10 cellular contexts compared by ENCODE assay signal in the genomic region with DNA sequence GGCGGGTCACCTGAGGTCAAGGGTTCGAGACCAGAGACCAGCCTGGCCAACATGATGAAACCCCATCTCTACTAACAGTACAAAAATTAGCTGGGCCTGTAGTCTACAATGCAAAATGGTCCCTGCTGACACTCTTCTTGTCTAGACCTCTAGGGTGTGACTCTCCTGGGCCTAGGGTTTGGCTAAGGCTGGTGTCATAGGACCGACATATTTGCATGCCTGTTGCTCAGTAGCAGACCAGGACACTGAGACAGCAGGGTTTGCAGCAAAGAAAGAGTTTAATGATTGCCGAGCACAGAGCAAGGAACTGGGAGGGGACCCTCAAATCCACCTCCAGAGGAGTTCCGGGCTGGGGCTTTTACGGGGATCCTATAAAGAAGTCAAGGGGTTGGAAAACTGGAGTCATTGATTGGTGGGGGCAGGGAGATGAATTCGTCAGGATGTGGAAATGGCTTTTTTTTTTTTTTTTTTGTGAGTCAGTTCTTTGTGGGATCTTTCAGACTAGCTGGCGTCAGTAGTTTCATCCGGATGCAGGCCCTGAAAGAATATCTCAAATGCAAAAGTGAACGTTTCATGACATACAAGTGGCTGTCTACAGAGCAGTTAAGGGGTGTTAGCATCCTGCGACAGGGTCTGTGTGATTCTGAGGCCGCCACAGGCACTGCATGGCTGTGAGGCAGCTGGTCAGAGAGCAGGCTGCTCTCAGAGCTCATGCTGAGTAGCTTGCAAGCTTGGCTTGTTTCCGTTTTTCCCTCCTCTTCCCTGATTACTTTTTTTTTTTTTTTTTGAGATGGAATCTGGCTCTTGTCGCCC. TPM values are rescaled to one million over a fixed set of nuclear protein-coding genes. Genes with fewer than 3 reads are reported as not detected.
DNase-seq lines count a peak whose midpoint lies in the region; ATAC-seq, FAIRE-seq and TF ChIP-seq lines count a peak whose summit lies in the region.
"Had no signal": no experiment of that assay in that cellular context is flagged by ENCODE, and none has a peak within 500 bp of the region (broad histone marks: within the 10 kb centered on the region; RNA-seq: fewer than 3 reads in every experiment).

No MANE protein-coding gene starts in this region.

- TF ChIP-seq CTCF in epithelial cell of esophagus (IDR thresholded peaks at IDR 0.05; ENCODE audit: insufficient read depth, low read depth, low read length, missing control alignments) (no peak), neural progenitor cell (IDR thresholded peaks at IDR 0.05) (no peak)

- no peak for ATAC-seq in GM18873 (IDR thresholded peaks at IDR 0.05; ENCODE audit: low FRiP score, unreplicated experiment)
- ATAC-seq: effector memory CD8-positive, alpha-beta T cell had no signal

- H3K36me3 Mint-ChIP-seq in neural progenitor cell = no peaks in the 10 kb centered on the region

- H3K9me3 ChIP-seq in NT2/D1 (ENCODE audit: insufficient read depth, low read length) (peaks cover 7% of the 10 kb centered on the region; the same call in 1 of the 2 replicates), neural progenitor cell (ENCODE audit: low read depth) (no peaks in the 10 kb centered on the region), small intestine (ENCODE audit: control insufficient read depth, low read depth) (no peaks in the 10 kb centered on the region)

- H3K27me3 Mint-ChIP-seq in neural progenitor cell (ENCODE audit: insufficient read depth, low read depth) = peaks cover 15% of the 10 kb centered on the region

- H3K4me3 Mint-ChIP-seq in neural progenitor cell = peak overlapping the region; percentile 46
- H3K4me3 Mint-ChIP-seq: effector memory CD8-positive, alpha-beta T cell had no signal

- H3K27ac Mint-ChIP-seq in neural progenitor cell = peak overlapping the region; percentile 78
- H3K27ac Mint-ChIP-seq: effector memory CD8-positive, alpha-beta T cell had no signal

- H3K4me1 Mint-ChIP-seq in neural progenitor cell = peaks cover 40% of the 10 kb centered on the region

- DNase-seq in D341Med (ENCODE audit: low spot score) = peak; percentile 27
- DNase-seq in NT2/D1 (ENCODE audit: low read depth, low spot score) = peak; percentile 57
- peak; percentile 75 for DNase-seq in epithelial cell of esophagus (ENCODE audit: low read depth)
- DNase-seq in neural progenitor cell (ENCODE audit: low spot score) = peak; percentile 62
- no peak for DNase-seq in small intestine
- no peak for DNase-seq in amygdala (lab: John Stamatoyannopoulos, UW)
- no peak for DNase-seq in NCI-H1436 treated with DMSO at 0.1 percent for 48 hours (lab: John Stamatoyannopoulos, UW)
- DNase-seq: effector memory CD8-positive, alpha-beta T cell; NCI-H1105 treated with DMSO at 0.1 percent for 48 hours had no signal

- peaks cover 12% of the 10 kb centered on the region for H3K4me1 ChIP-seq in NT2/D1 (ENCODE audit: insufficient read depth, insufficient read length)
- H3K4me1 ChIP-seq in neural progenitor cell = peaks cover 17% of the 10 kb centered on the region
- H3K4me1 ChIP-seq in small intestine (ENCODE audit: control insufficient read depth in 2 of 2, insufficient read depth in 1 of 2, low read depth in 1 of 2, low read length in 1 of 2) = peaks cover 0 to 3% of the 10 kb centered on the region in 2 donors

- no peak for FAIRE-seq in small intestine (lab: Jason Lieb, UNC)

- 60 to 84% (median 70%) methylated on average over 14 of the region's 14 CpGs for WGBS in small intestine, 3 donors

- H2AFZ ChIP-seq in neural progenitor cell (replicated peaks) = peak overlapping the region; percentile 38

- H3K9ac ChIP-seq in NT2/D1 (ENCODE audit: insufficient read length, low read depth) (peak overlapping the region; percentile 24), neural progenitor cell (no peak overlapping the region)

- no peaks in the 10 kb centered on the region for H3K27me3 ChIP-seq in NT2/D1 (ENCODE audit: insufficient read depth, insufficient read length)
- H3K27me3 ChIP-seq in neural progenitor cell = no peaks in the 10 kb centered on the region
- no peaks in the 10 kb centered on the region for H3K27me3 ChIP-seq in small intestine (ENCODE audit: control insufficient read depth in 2 of 2, insufficient read depth in 2 of 2, low read length in 2 of 2)

- H4K20me1 ChIP-seq in neural progenitor cell (ENCODE audit: low read depth) = no peaks in the 10 kb centered on the region

- H3K27ac ChIP-seq in neural progenitor cell (no peak overlapping the region), small intestine (ENCODE audit: low read depth in 1 of 2, low read length in 1 of 2) (peak overlapping the region in 1 of 2 donors; percentile 95)

- peaks cover 6% of the 10 kb centered on the region for H3K9me3 Mint-ChIP-seq in neural progenitor cell
- H3K9me3 Mint-ChIP-seq: effector memory CD8-positive, alpha-beta T cell had no signal

- H3K79me2 ChIP-seq in neural progenitor cell (ENCODE audit: low read depth) = no peaks in the 10 kb centered on the region

- H3K4me2 ChIP-seq in neural progenitor cell = no peak overlapping the region

- H3K4me3 ChIP-seq in NT2/D1 (ENCODE audit: insufficient read length, low read depth) (no peak overlapping the region), epithelial cell of esophagus (ENCODE audit: low read length) (no peak overlapping the region), neural progenitor cell (no peak overlapping the region), small intestine (ENCODE audit: low read depth in 1 of 2, low read length in 2 of 2) (no peak overlapping the region)

- H3K36me3 ChIP-seq in NT2/D1 (ENCODE audit: insufficient read depth, insufficient read length, low read length) = no peaks in the 10 kb centered on the region
- no peaks in the 10 kb centered on the region for H3K36me3 ChIP-seq in neural progenitor cell
- no peaks in the 10 kb centered on the region for H3K36me3 ChIP-seq in small intestine (ENCODE audit: control insufficient read depth in 2 of 2, insufficient read depth in 2 of 2, low read length in 2 of 2)

- H3F3A ChIP-seq in neural progenitor cell (ENCODE audit: low read depth) = peaks cover 31% of the 10 kb centered on the region

RNA-seq across cellular contexts. Expression of a gene that starts 27.2 kb away (rescaled TPM):
- 2.6 and 17.7 TPM in 2 replicates for total RNA-seq in neural progenitor cell (ENCODE audit: low replicate concordance)
- polyA plus RNA-seq in small intestine = 10 to 100 TPM in 1 of 3 donors, 1 to 10 TPM in 2; 1.1 to 23.0 (median 3.2) TPM

Comparison
In these comparisons a context has a peak if more than half of its experiments do, and no peak if none do; other contexts are left out.
1. DNase-seq: peak in D341Med (single experiment), NT2/D1 (single experiment), epithelial cell of esophagus (single experiment) and neural progenitor cell (single experiment); none in small intestine (single experiment), amygdala (0 of 56) and NCI-H1436 treated with DMSO at 0.1 percent for 48 hours (single experiment).